ENCODE assay signal across 10 cellular contexts in the genomic region with DNA sequence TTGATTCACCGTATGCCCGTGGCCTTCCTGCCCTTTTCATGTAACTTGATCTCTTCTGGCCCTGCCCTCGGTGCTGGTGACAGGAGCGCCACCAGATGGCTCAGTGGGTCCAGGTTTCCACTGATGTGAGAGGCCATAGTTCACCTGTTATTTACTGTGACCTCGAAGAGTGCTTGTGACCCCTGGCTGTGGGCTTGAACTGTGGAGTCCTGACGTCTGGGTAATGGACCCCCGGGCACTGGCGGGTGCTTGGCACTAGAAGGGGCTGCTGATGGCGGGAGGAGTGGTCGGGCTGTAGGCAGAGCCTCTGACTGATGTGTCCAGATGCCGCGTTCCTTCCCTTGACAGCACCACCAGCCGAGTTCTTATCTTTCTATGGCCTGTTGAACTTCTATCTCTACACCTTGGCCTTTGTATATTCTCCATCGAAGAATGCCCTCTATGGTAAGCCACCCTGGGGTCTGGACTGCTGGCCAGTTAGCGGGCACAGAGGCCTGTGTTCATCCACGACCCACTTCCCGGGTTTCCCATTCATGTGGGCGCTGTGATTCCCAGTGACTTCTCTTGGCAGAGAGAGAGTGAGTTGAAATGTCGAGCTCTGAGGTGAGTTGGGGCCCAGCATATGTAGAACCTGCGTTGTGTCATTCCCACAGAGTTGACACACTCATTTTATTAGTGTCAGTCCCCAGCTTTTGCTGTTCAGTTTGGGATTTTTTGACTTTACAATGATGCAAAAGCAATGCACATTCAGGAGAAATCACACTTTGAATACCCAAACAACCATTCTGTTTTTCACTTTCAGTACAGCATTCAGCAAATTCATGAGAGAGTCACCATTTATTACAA. TPM values are rescaled to one million over a fixed set of nuclear protein-coding genes. Genes with fewer than 3 reads are reported as not detected.
DNase-seq lines count a peak whose midpoint lies in the region; ATAC-seq, FAIRE-seq and TF ChIP-seq lines count a peak whose summit lies in the region.
"Had no signal": no experiment of that assay in that cellular context is flagged by ENCODE, and none has a peak within 500 bp of the region (broad histone marks: within the 10 kb centered on the region; RNA-seq: fewer than 3 reads in every experiment).

No MANE protein-coding gene starts in this region.

- 82% methylated on average over 20 of the region's 20 CpGs; no CpG with 5 or more reads in 1 of the 2 experiments for WGBS in H1 (ENCODE audit: extremely low coverage in 1 of 2, insufficient coverage in 1 of 2, insufficient read length in 1 of 2, insufficient replicate concordance in 2 of 2, low coverage in 1 of 2, low lambda C conversion rate in 2 of 2, missing lambda C conversion rate in 1 of 2), 2 experiments

- H3K27ac ChIP-seq in H1 (ENCODE audit: low read depth, low read length) (no peak overlapping the region), parathyroid adenoma (no peak overlapping the region)

- H3K9me3 ChIP-seq in T-helper 17 cell (ENCODE audit: control insufficient read depth, low read length, poor library complexity, severe bottlenecking) (no peaks in the 10 kb centered on the region), H1 (ENCODE audit: insufficient read depth in 2 of 2, low read depth in 1 of 2, low read length in 1 of 2) (no peaks in the 10 kb centered on the region), parathyroid adenoma (ENCODE audit: control insufficient read depth, low read length) (no peaks in the 10 kb centered on the region)

- no peak overlapping the region for H2BK15ac ChIP-seq in H1 (ENCODE audit: low read length)

- H3K23ac ChIP-seq in H1 (ENCODE audit: insufficient read length) = no peak overlapping the region

- no peak overlapping the region for H4K91ac ChIP-seq in H1 (replicated peaks; ENCODE audit: insufficient read length, low read length)

- H3K79me1 ChIP-seq in H1 (ENCODE audit: low read depth, low read length) = peaks cover 2% of the 10 kb centered on the region

- TF ChIP-seq CTCF in H1 (IDR thresholded peaks at IDR 0.05; ENCODE audit: control extremely low read depth in 1 of 3, insufficient read depth in 1 of 3, low read depth in 1 of 3, low read length in 3 of 3) (peak; percentile 55 to 65 (median 57)), parathyroid adenoma (IDR thresholded peaks at IDR 0.05) (peak; percentile 48)

- FAIRE-seq in H1 (lab: Jason Lieb, UNC) = peak; percentile 73

- TF ChIP-seq POLR2A in H1 (IDR thresholded peaks at IDR 0.05; ENCODE audit: control extremely low read depth in 1 of 2, low read depth in 2 of 2, low read length in 2 of 2) = no peak
- TF ChIP-seq POLR2A in GM18505 (IDR thresholded peaks at IDR 0.05; ENCODE audit: borderline replicate concordance, extremely low read depth, insufficient read depth, insufficient read length) = no peak

- no peak overlapping the region for H3K18ac ChIP-seq in H1 (ENCODE audit: extremely low read depth, low read length)

- H3K4me2 ChIP-seq in H1 (ENCODE audit: insufficient read depth in 1 of 2, low read depth in 2 of 2, low read length in 2 of 2) (no peak overlapping the region), parathyroid adenoma (ENCODE audit: low read length) (no peak overlapping the region)

- peaks cover 29% of the 10 kb centered on the region for H3K4me1 Mint-ChIP-seq in T-helper 17 cell

- no peak overlapping the region for H2BK12ac ChIP-seq in H1 (ENCODE audit: low read depth, low read length)

- ATAC-seq in T-helper 17 cell (peak; percentile 43), GM18505 (IDR thresholded peaks at IDR 0.05; ENCODE audit: unreplicated experiment) (no peak)

- CTCF ChIA-PET in H1 (lab: Charles Lee; ENCODE audit: partially characterized antibody) = interaction anchor here (0.6 to 3.1 kb wide), 13 partner anchors 9 to 424 kb away, joined by 3 to 10 read pairs (median 5); no protein-coding TSS in a partner anchor

- H4K5ac ChIP-seq in H1 (ENCODE audit: insufficient read length, low read depth, low read length) = no peak overlapping the region

- no peak overlapping the region for H2BK20ac ChIP-seq in H1 (ENCODE audit: low read length)

- H3K23me2 ChIP-seq in H1 (ENCODE audit: low read depth, low read length) = peaks cover 6% of the 10 kb centered on the region; the same call in 1 of the 2 replicates

- H3K36me3 Mint-ChIP-seq in T-helper 17 cell (ENCODE audit: low read depth) = peaks cover 14% of the 10 kb centered on the region

- H2AFZ ChIP-seq in H1 (ENCODE audit: low read length) (no peak overlapping the region), parathyroid adenoma (no peak overlapping the region)

- H3K4me1 ChIP-seq in H1 (replicated peaks in 1 of 4; ENCODE audit: control insufficient read depth in 3 of 4, insufficient read depth in 4 of 4, low read length in 3 of 4) (peaks cover 0 to 7% (median 0%) of the 10 kb centered on the region in 4 experiments; a peak in 3 of 7 replicates), parathyroid adenoma (peaks cover 13% of the 10 kb centered on the region)

- no peak overlapping the region for H3K56ac ChIP-seq in H1 (replicated peaks; ENCODE audit: insufficient read length, low read depth, low read length)

- H3K14ac ChIP-seq in H1 (ENCODE audit: insufficient read length) = no peak overlapping the region

- no peak overlapping the region for H2BK120ac ChIP-seq in H1 (replicated peaks; ENCODE audit: low read depth, low read length)

- peak overlapping the region; percentile 92 for H3K27ac Mint-ChIP-seq in T-helper 17 cell

- POLR2A ChIA-PET in H1 (lab: Charles Lee; ENCODE audit: partially characterized antibody) = interaction anchor here (1.4 to 2.0 kb wide), 2 partner anchors 15 to 16 kb away, joined by 6 read pairs; partner anchors contain the start of gene DYNLT1

- H3K36me3 ChIP-seq in H1 (ENCODE audit: control insufficient read depth in 2 of 4, insufficient read depth in 4 of 4, low read length in 3 of 4) (peaks cover 2 to 44% (median 28%) of the 10 kb centered on the region in 4 experiments; a peak in 7 of 8 replicates), parathyroid adenoma (ENCODE audit: control insufficient read depth, insufficient read depth, low read length) (no peaks in the 10 kb centered on the region)

- no peak overlapping the region for H2AK5ac ChIP-seq in H1 (ENCODE audit: low read depth, low read length)

- H3K27me3 Mint-ChIP-seq in T-helper 17 cell = no peaks in the 10 kb centered on the region
- H3K27me3 Mint-ChIP-seq: IgD-negative memory B cell had no signal

- no peak for TF ChIP-seq EP300 in H1 (IDR thresholded peaks at IDR 0.05; ENCODE audit: borderline replicate concordance in 1 of 2, low read depth in 2 of 2, low read length in 2 of 2)

- H4K8ac ChIP-seq in H1 (ENCODE audit: extremely low read depth, insufficient read depth, low read length) = no peak overlapping the region; the same call in 1 of the 2 replicates

- H3K4me3 Mint-ChIP-seq in T-helper 17 cell = no peak overlapping the region
- H3K4me3 Mint-ChIP-seq: IgD-negative memory B cell had no signal

- no peak overlapping the region for H2BK5ac ChIP-seq in H1 (ENCODE audit: low read depth, low read length)

- no peak overlapping the region for H3K9ac ChIP-seq in H1 (replicated peaks in 1 of 4; ENCODE audit: extremely low read depth in 1 of 4, low read depth in 3 of 4, low read length in 3 of 4)
- H3K9ac ChIP-seq in parathyroid adenoma = no peak overlapping the region

- H3K79me2 ChIP-seq in H1 (ENCODE audit: control insufficient read depth in 1 of 2, insufficient read depth in 2 of 2, low read length in 2 of 2) (no peaks in the 10 kb centered on the region), parathyroid adenoma (peaks cover 6% of the 10 kb centered on the region)

- DNase-seq in NCI-H2029 (lab: John Stamatoyannopoulos, UW) = peak; percentile 38
- DNase-seq in NCI-H2029 treated with DMSO at 0.1 percent for 48 hours (lab: John Stamatoyannopoulos, UW) = no peak
- no peak for DNase-seq in T-helper 17 cell
- DNase-seq in H1 (ENCODE audit: low read depth in 1 of 2, low spot score in 2 of 2) = peak in 1 of 2 experiments; percentile 60
- DNase-seq in HUDEP-2 (lab: John Stamatoyannopoulos, UW; ENCODE audit: unreplicated experiment in 76 of 76) = no peak
- no peak for DNase-seq in SIG-M5 treated with dmso at 0.1 percent for 504 hours (lab: John Stamatoyannopoulos, UW; ENCODE audit: unreplicated experiment)
- DNase-seq: ACHN had no signal

- peaks cover 0 to 12% of the 10 kb centered on the region in 2 experiments for H4K20me1 ChIP-seq in H1 (replicated peaks in 1 of 2; ENCODE audit: control insufficient read depth in 1 of 2, insufficient read depth in 2 of 2, low read length in 2 of 2)

- no peaks in the 10 kb centered on the region for H3K27me3 ChIP-seq in H1 (replicated peaks in 1 of 4; ENCODE audit: control insufficient read depth in 3 of 4, extremely low read depth in 1 of 4, insufficient read depth in 3 of 4, low read length in 3 of 4)
- no peaks in the 10 kb centered on the region for H3K27me3 ChIP-seq in parathyroid adenoma (ENCODE audit: control insufficient read depth, insufficient read depth, low read length)

- no peak overlapping the region for H3K4ac ChIP-seq in H1 (replicated peaks; ENCODE audit: insufficient read length, low read depth, low read length)

- H3K4me3 ChIP-seq in H1 (ENCODE audit: extremely low read depth in 1 of 4, insufficient read depth in 2 of 4, low read depth in 3 of 4, low read length in 4 of 4) (no peak overlapping the region), parathyroid adenoma (ENCODE audit: low read depth, low read length) (no peak overlapping the region)

- TF ChIP-seq RAD21 in H1 (IDR thresholded peaks at IDR 0.05 in 1 of 2, conservative IDR thresholded peaks at IDR 0.05 in 1 of 2; ENCODE audit: low read depth in 2 of 2, low read length in 2 of 2) = peak; percentile 65 to 75

RNA-seq across cellular contexts. Expression of gene DYNLT1, which starts 14.9 kb away (rescaled TPM):
- 100 to 1,000 TPM in 1 of 2 donors, 10 to 100 TPM in 1; 87.2 to 107 TPM for total RNA-seq in T-helper 17 cell
- 109 and 119 TPM in 2 replicates for total RNA-seq in H1 (2021; fragmentation: NEBNext Ultra II Directional; extraction: Animal tissue kit (Norgen Biotek cat#: 25700))
- 148 and 245 TPM in 2 replicates for polyA plus RNA-seq in H1 (2011; rRNA removed)
- polyA plus RNA-seq in H1 (2011; cell fraction: cytosol; rRNA removed) = 164 TPM
- polyA plus RNA-seq in H1 (2011; cell fraction: nucleus; rRNA removed) = 78.1 TPM
- 140 to 180 TPM (median 156 TPM) in 4 replicates for polyA plus RNA-seq in H1 (2012, experiment 1 of 2)
- 183 TPM for polyA plus RNA-seq in H1 (2012, experiment 2 of 2)
- 117 TPM for polyA plus RNA-seq in H1 (2013, experiment 1 of 2)
- 115 TPM for polyA plus RNA-seq in H1 (2013, experiment 2 of 2)
- 88.5 and 108 TPM in 2 replicates for polyA minus RNA-seq in H1 (2011; rRNA and poly(A)+ RNA removed)
- 26.3 TPM for polyA minus RNA-seq in H1 (2011; cell fraction: cytosol; rRNA and poly(A)+ RNA removed)
- polyA minus RNA-seq in H1 (2011; cell fraction: nucleus; rRNA and poly(A)+ RNA removed) = 29.9 TPM

RNA-seq across cellular contexts. Expression of gene SYTL3, which starts 20.3 kb away (rescaled TPM):
- 10 to 100 TPM; 28.9 to 36.1 TPM for total RNA-seq in T-helper 17 cell
- total RNA-seq in H1 (2021; fragmentation: NEBNext Ultra II Directional; extraction: Animal tissue kit (Norgen Biotek cat#: 25700)) = 0.42 and 0.99 TPM in 2 replicates
- 0.27 and 0.28 TPM in 2 replicates for polyA plus RNA-seq in H1 (2011; rRNA removed)
- polyA plus RNA-seq in H1 (2011; cell fraction: cytosol; rRNA removed) = 0.35 TPM
- 0.19 TPM for polyA plus RNA-seq in H1 (2011; cell fraction: nucleus; rRNA removed)
- polyA plus RNA-seq in H1 (2012, experiment 1 of 2) = 0.29 to 0.46 TPM (median 0.34 TPM) in 4 replicates
- 0.34 TPM for polyA plus RNA-seq in H1 (2012, experiment 2 of 2)
- polyA plus RNA-seq in H1 (2013, experiment 1 of 2) = 0.20 TPM
- 0.24 TPM for polyA plus RNA-seq in H1 (2013, experiment 2 of 2)
- polyA minus RNA-seq in H1 (2011; rRNA and poly(A)+ RNA removed) = 0.22 and 0.35 TPM in 2 replicates
- polyA minus RNA-seq in H1 (2011; cell fraction: cytosol; rRNA and poly(A)+ RNA removed) = not detected
- polyA minus RNA-seq in H1 (2011; cell fraction: nucleus; rRNA and poly(A)+ RNA removed) = 0.50 TPM

Comparison
In these comparisons a context has a peak if more than half of its experiments do, and no peak if none do; other contexts are left out.
1. RNA of gene SYTL3, which starts 20.3 kb away (total RNA-seq): 28.9 to 36.1 TPM in T-helper 17 cell; 0.42 to 0.99 TPM in H1; every median in the first group is over 10 times any median in the second.